Comparison of ENCODE assay signal across 8 cellular contexts in genomic region chr1:31938184-31938975, GRCh38. TPM values are rescaled to one million over a fixed set of nuclear protein-coding genes. Genes with fewer than 3 reads are reported as not detected.
DNase-seq lines count a peak whose midpoint lies in the region; ATAC-seq and TF ChIP-seq lines count a peak whose summit lies in the region.

PTP4A2 (minus strand) TSS chr1:31938368; CDS start chr1:31919065, 19,303 bp downstream.

- H3K4me1 ChIP-seq in PC-3 (ENCODE audit: insufficient read depth, low read length) (peaks cover 46% of the 10 kb centered on the region), muscle layer of colon (ENCODE audit: insufficient read depth, low read length) (peaks cover 47% of the 10 kb centered on the region)

- peaks cover 44% of the 10 kb centered on the region for H3K79me2 ChIP-seq in PC-3 (ENCODE audit: low read length)

- DNase-seq in DMS79 (lab: John Stamatoyannopoulos, UW) (peak; percentile 93), PC-3 (peak; percentile 95)
- DNase-seq in activated T-cell treated with anti-CD3 and anti-CD28 coated beads, Interleukin-2, amount 50 U/mL, for 48 hours, result peak; percentile 93 to 94
- peak; percentile 53 to 78 for DNase-seq in stimulated activated CD8-positive, alpha-beta memory T cell treated with anti-CD3 and anti-CD28 coated beads, Interleukin-7, amount 100 ng/mL, for 4 hours (ENCODE audit: low read depth in 2 of 2)

- peak within 1 kb of the TSS; percentile 87 for H3K4me2 ChIP-seq in PC-3 (ENCODE audit: low read length)

- CTCF ChIA-PET in PC-3 (lab: Charles Lee), result interaction anchor here (0.6 to 1.2 kb wide), 8 partner anchors 17 to 410 kb away, joined by 3 to 10 read pairs (median 4); partner anchors contain the start of genes KHDRBS1 and KPNA6

- H3K9me2 ChIP-seq in PC-3 (replicated peaks; ENCODE audit: low read length), result no peaks in the 10 kb centered on the region

- ATAC-seq in GM21529 (IDR thresholded peaks at IDR 0.05; ENCODE audit: unreplicated experiment), result peak; percentile 71
- ATAC-seq in PC-3, result peak; percentile 74
- peak; percentile 95 for ATAC-seq in esophagus mucosa

- POLR2A ChIA-PET in PC-3 (lab: Charles Lee; ENCODE audit: unreplicated experiment), result interaction anchor here (0.6 to 1.4 kb wide), 7 partner anchors 17 to 293 kb away, joined by 3 to 29 read pairs (median 4); partner anchors contain the start of genes KHDRBS1 and PEF1

- peaks cover 14% of the 10 kb centered on the region for H3F3A ChIP-seq in PC-3 (ENCODE audit: low read length, unreplicated experiment)

- peak within 1 kb of the TSS; percentile 85 for H3K9ac ChIP-seq in PC-3 (ENCODE audit: low read length)
- peak within 1 kb of the TSS; percentile 91 for H3K9ac ChIP-seq in muscle layer of colon (ENCODE audit: low read length)

- H3K9me3 ChIP-seq in PC-3 (ENCODE audit: low read length) (no peaks in the 10 kb centered on the region), muscle layer of colon (ENCODE audit: low read length) (no peaks in the 10 kb centered on the region)

- no peak for TF ChIP-seq CTCF in PC-3 (conservative IDR thresholded peaks at IDR 0.05; ENCODE audit: low read depth, low read length)

- H3K4me3 ChIP-seq in PC-3 (ENCODE audit: low read length) (peak within 1 kb of the TSS; percentile 80), muscle layer of colon (ENCODE audit: low read depth in 1 of 2, low read length in 2 of 2) (peak within 1 kb of the TSS; percentile 71 to 88)

- peaks cover 32% of the 10 kb centered on the region for H4K20me1 ChIP-seq in PC-3 (ENCODE audit: low read length)

- H3K27me3 ChIP-seq in PC-3 (ENCODE audit: low read length), result no peaks in the 10 kb centered on the region
- H3K27me3 ChIP-seq in muscle layer of colon (ENCODE audit: control insufficient read depth in 1 of 2, insufficient read depth in 2 of 2, low read length in 2 of 2), result no peaks in the 10 kb centered on the region

- TF ChIP-seq EP300 in Ishikawa (IDR thresholded peaks at IDR 0.05; ENCODE audit: borderline replicate concordance), result peak; percentile 60; the same call in 1 of the 2 replicates

- no peak for TF ChIP-seq RAD21 in Ishikawa (IDR thresholded peaks at IDR 0.05; ENCODE audit: low read depth)

- H3K27ac ChIP-seq in PC-3 (ENCODE audit: low read length), result peak within 1 kb of the TSS; percentile 98
- peak within 1 kb of the TSS; percentile 88 for H3K27ac ChIP-seq in muscle layer of colon (ENCODE audit: low read depth, low read length)

- TSS peak; percentile 11 for BruUV-seq in PC-3 (replicated peaks; lab: Mats Ljungman, UMichigan)

- intact Hi-C loops in PC-3 (cut with micrococcal nuclease), result loop anchor here (2.0 to 10.0 kb wide), 3 partner anchors 18 to 176 kb away; partner anchors contain the start of genes ADGRB2 and SPOCD1

- peak within 1 kb of the TSS; percentile 87 for H2AFZ ChIP-seq in PC-3 (ENCODE audit: low read length)

- 0 out of 2 replicates have a peak, but pooled peaks cover 2% of the 10 kb centered on the region for H3K36me3 ChIP-seq in PC-3 (ENCODE audit: low read depth, low read length)
- no peaks in the 10 kb centered on the region for H3K36me3 ChIP-seq in muscle layer of colon (ENCODE audit: insufficient read depth, low read length)

TF ChIP-seq in Ishikawa, 13 proteins besides CTCF, POLR2A, EP300 and RAD21:
- TF ChIP-seq TCF12 (IDR thresholded peaks at IDR 0.05; ENCODE audit: low read depth) (peak; percentile 86), NFIC (IDR thresholded peaks at IDR 0.05) (peak; percentile 43; the same call in 1 of the 2 replicates), FOXM1 (IDR thresholded peaks at IDR 0.05; ENCODE audit: borderline replicate concordance, low read depth) (no peak), USF1 (IDR thresholded peaks at IDR 0.05) (peak; percentile 81), CEBPB (IDR thresholded peaks at IDR 0.05) (no peak), ZBTB7A (IDR thresholded peaks at IDR 0.05; ENCODE audit: low read depth) (0 out of 2 replicates have a peak, but pooled peaks have one; percentile 58), EGR1 (IDR thresholded peaks at IDR 0.05) (peak; percentile 99), YY1 (IDR thresholded peaks at IDR 0.05; ENCODE audit: low read depth) (peak; percentile 17; the same call in 1 of the 2 replicates), TAF1 (IDR thresholded peaks at IDR 0.05; ENCODE audit: low read depth) (peak; percentile 12; the same call in 1 of the 2 replicates), MAX (IDR thresholded peaks at IDR 0.05) (peak; percentile 100)

RNA-seq across cellular contexts. Expression of gene PTP4A2, which starts in this region (rescaled TPM):
- total RNA-seq in PC-3 (2014; rRNA removed), result 335 and 340 TPM in 2 replicates
- 100 TPM for total RNA-seq in esophagus mucosa

Comparison
In these comparisons a context has a peak if more than half of its experiments do, and no peak if none do; other contexts are left out.
1. Peak in every context shown above with its lines: DNase-seq, ATAC-seq, H3K4me3 ChIP-seq and H3K27ac ChIP-seq.